Comparison of ENCODE assay signal across 1 cellular context in the genomic region with DNA sequence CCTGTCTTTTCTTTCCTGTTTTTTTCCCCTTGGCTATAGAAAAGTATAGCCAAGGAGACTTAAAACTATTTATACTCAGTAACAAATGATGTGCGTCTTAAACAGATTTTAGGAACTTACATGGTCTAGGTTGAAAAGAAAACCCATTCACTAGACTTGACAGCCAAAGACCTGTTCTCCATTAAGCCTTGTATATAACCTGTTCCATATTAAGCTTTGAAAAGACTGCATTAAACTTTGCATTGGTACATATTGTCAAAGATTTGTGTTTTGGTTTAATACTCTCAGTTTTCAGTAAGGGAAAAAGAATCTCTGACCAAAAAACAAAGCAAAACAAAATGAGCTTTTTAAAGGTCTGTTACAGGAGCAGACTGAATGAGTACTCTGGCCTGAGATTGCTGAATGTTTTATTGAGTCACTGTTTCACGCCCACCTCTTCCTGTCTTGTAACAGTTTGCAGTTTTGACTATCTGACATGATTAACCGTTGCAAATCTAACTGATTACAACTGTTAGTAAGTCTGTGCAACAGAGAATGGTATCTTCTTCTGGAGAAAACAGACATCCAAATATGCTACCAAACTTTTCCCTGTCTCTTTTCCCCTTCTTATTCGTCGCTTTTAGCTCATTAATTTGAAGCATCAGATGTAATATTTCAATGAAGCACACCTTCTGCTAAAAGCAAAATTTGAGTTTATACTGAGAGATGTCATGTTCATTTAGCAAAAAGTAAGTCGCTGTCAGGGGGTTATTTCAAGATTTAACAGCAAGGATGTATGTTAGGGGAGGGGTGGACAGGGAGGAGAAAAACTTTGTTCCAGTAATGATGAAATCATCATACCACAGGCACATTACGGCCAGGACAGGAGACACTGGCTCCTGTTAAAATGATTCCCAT.
TF ChIP-seq lines count a peak whose summit lies in the region.

No MANE protein-coding gene starts in this region.

TF ChIP-seq in K562, 482 proteins besides CTCF, POLR2A, EP300 and RAD21 (continued from another document and continues in another):
- TF ChIP-seq ARID1B (IDR thresholded peaks at IDR 0.05): peak; percentile 81
- no peak for TF ChIP-seq HMGXB4 (CRISPR knock-in tag; IDR thresholded peaks at IDR 0.05)
- peak; percentile 43; the same call in 1 of the 2 replicates for TF ChIP-seq MBD2 (IDR thresholded peaks at IDR 0.05; ENCODE audit: borderline replicate concordance, low read depth)
- no peak for TF ChIP-seq TEAD2 (tag; IDR thresholded peaks at IDR 0.05)
- no peak for TF ChIP-seq HNRNPK (IDR thresholded peaks at IDR 0.05; ENCODE audit: low read depth, low read length, poor library complexity, severe bottlenecking)
- peak; percentile 70 for TF ChIP-seq ZNF316 (IDR thresholded peaks at IDR 0.05)
- TF ChIP-seq HDAC1 (IDR thresholded peaks at IDR 0.05): no peak; a peak in 1 of 4 replicates
- no peak for TF ChIP-seq ATF1 (CRISPR knock-in tag; IDR thresholded peaks at IDR 0.05)
- peak; percentile 38; the same call in 1 of the 2 replicates for TF ChIP-seq ATF1 (tag; IDR thresholded peaks at IDR 0.05)
- TF ChIP-seq ZNF644 (tag; IDR thresholded peaks at IDR 0.05; ENCODE audit: low read depth): no peak
- TF ChIP-seq NCOR1 (IDR thresholded peaks at IDR 0.05): peak; percentile 49
- peak; percentile 89 for TF ChIP-seq NFRKB (IDR thresholded peaks at IDR 0.05; ENCODE audit: low read depth)
- TF ChIP-seq NFATC3 (IDR thresholded peaks at IDR 0.05): no peak
- peak; percentile 67 for TF ChIP-seq CBFA2T3 (IDR thresholded peaks at IDR 0.05)
- TF ChIP-seq ZBTB26 (CRISPR knock-in tag; IDR thresholded peaks at IDR 0.05): no peak
- TF ChIP-seq ZNF584 (CRISPR knock-in tag; IDR thresholded peaks at IDR 0.05; ENCODE audit: low read depth): peak; percentile 50
- no peak for TF ChIP-seq MCM3 (IDR thresholded peaks at IDR 0.05)
- no peak for TF ChIP-seq DNMT1 (IDR thresholded peaks at IDR 0.05)
- no peak for TF ChIP-seq ZNF124 (CRISPR knock-in tag; IDR thresholded peaks at IDR 0.05)
- TF ChIP-seq GATA2 (CRISPR knock-in tag; IDR thresholded peaks at IDR 0.05): 0 out of 2 replicates have a peak, but pooled peaks have one; percentile 3
- 0 out of 2 replicates have a peak, but pooled peaks have one; percentile 8 for TF ChIP-seq ZNF165 (CRISPR knock-in tag; IDR thresholded peaks at IDR 0.05; ENCODE audit: borderline replicate concordance)
- TF ChIP-seq, protein P1, sequence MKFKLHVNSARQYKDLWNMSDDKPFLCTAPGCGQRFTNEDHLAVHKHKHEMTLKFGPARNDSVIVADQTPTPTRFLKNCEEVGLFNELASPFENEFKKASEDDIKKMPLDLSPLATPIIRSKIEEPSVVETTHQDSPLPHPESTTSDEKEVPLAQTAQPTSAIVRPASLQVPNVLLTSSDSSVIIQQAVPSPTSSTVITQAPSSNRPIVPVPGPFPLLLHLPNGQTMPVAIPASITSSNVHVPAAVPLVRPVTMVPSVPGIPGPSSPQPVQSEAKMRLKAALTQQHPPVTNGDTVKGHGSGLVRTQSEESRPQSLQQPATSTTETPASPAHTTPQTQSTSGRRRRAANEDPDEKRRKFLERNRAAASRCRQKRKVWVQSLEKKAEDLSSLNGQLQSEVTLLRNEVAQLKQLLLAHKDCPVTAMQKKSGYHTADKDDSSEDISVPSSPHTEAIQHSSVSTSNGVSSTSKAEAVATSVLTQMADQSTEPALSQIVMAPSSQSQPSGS (CRISPR knock-in tag; IDR thresholded peaks at IDR 0.05): no peak
- no peak for TF ChIP-seq STAG1 (CRISPR knock-in tag; IDR thresholded peaks at IDR 0.05; ENCODE audit: borderline replicate concordance)
- TF ChIP-seq SP2 (IDR thresholded peaks at IDR 0.05; ENCODE audit: extremely low read depth, low read depth, low read length, poor library complexity, severe bottlenecking): no peak
- TF ChIP-seq SNIP1 (IDR thresholded peaks at IDR 0.05; ENCODE audit: low read depth): no peak
- TF ChIP-seq ZNF444 (CRISPR knock-in tag; IDR thresholded peaks at IDR 0.05): no peak
- no peak for TF ChIP-seq RFX1 (IDR thresholded peaks at IDR 0.05)
- TF ChIP-seq PHB2 (IDR thresholded peaks at IDR 0.05; ENCODE audit: low read depth): no peak
- no peak for TF ChIP-seq U2AF1 (optimal IDR thresholded peaks at IDR 0.05; ENCODE audit: low read depth, low read length)
- no peak for TF ChIP-seq FOXK2 (conservative IDR thresholded peaks at IDR 0.05 in 1 of 2, IDR thresholded peaks at IDR 0.05 in 1 of 2; ENCODE audit: low read depth in 2 of 2)
- TF ChIP-seq RNF2 (IDR thresholded peaks at IDR 0.05): peak; percentile 96
- TF ChIP-seq GTF2E2 (tag; IDR thresholded peaks at IDR 0.05): peak; percentile 73; the same call in 1 of the 2 replicates
- TF ChIP-seq ZNF707 (CRISPR knock-in tag; conservative IDR thresholded peaks at IDR 0.05): no peak
- TF ChIP-seq KDM5B (IDR thresholded peaks at IDR 0.05; ENCODE audit: insufficient replicate concordance, low read depth, low read length): no peak
- TF ChIP-seq, protein P2, sequence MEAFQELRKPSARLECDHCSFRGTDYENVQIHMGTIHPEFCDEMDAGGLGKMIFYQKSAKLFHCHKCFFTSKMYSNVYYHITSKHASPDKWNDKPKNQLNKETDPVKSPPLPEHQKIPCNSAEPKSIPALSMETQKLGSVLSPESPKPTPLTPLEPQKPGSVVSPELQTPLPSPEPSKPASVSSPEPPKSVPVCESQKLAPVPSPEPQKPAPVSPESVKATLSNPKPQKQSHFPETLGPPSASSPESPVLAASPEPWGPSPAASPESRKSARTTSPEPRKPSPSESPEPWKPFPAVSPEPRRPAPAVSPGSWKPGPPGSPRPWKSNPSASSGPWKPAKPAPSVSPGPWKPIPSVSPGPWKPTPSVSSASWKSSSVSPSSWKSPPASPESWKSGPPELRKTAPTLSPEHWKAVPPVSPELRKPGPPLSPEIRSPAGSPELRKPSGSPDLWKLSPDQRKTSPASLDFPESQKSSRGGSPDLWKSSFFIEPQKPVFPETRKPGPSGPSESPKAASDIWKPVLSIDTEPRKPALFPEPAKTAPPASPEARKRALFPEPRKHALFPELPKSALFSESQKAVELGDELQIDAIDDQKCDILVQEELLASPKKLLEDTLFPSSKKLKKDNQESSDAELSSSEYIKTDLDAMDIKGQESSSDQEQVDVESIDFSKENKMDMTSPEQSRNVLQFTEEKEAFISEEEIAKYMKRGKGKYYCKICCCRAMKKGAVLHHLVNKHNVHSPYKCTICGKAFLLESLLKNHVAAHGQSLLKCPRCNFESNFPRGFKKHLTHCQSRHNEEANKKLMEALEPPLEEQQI (IDR thresholded peaks at IDR 0.05): 0 out of 2 replicates have a peak, but pooled peaks have one; percentile 56
- peak; percentile 93 for TF ChIP-seq DPF2 (IDR thresholded peaks at IDR 0.05)
- 0 out of 2 replicates have a peak, but pooled peaks have one; percentile 37 for TF ChIP-seq CBFA2T2 (conservative IDR thresholded peaks at IDR 0.05)
- TF ChIP-seq RUNX1 (IDR thresholded peaks at IDR 0.05; ENCODE audit: low read depth): no peak
- no peak for TF ChIP-seq MGA (IDR thresholded peaks at IDR 0.05)
- no peak for TF ChIP-seq ZNF699 (CRISPR knock-in tag; IDR thresholded peaks at IDR 0.05; ENCODE audit: insufficient replicate concordance)
- TF ChIP-seq PTBP1 (IDR thresholded peaks at IDR 0.05; ENCODE audit: low read depth, low read length): no peak
- TF ChIP-seq HEY1 (CRISPR knock-in tag; IDR thresholded peaks at IDR 0.05; ENCODE audit: borderline replicate concordance): no peak
- TF ChIP-seq MTA1 (IDR thresholded peaks at IDR 0.05; ENCODE audit: borderline replicate concordance): 0 out of 2 replicates have a peak, but pooled peaks have one; percentile 26
